Comparison of ENCODE assay signal across 27 cellular contexts in genomic region chr5:59770953-59771352, GRCh38.
DNase-seq lines count a peak whose midpoint lies in the region; ATAC-seq, FAIRE-seq and TF ChIP-seq lines count a peak whose summit lies in the region.
"Had no signal": no experiment of that assay in that cellular context is flagged by ENCODE, and none has a peak within 500 bp of the region (broad histone marks: within the 10 kb centered on the region; RNA-seq: fewer than 3 reads in every experiment).

No MANE protein-coding gene starts in this region.

- H2BK120ac ChIP-seq in mesenchymal stem cell (ENCODE audit: low read depth, low read length) = no peak overlapping the region

- POLR2A ChIA-PET in A549 (lab: Yijun Ruan, JAX) = no interaction called here
- POLR2A ChIA-PET in activated CD8-positive, alpha-beta T cell treated with anti-CD3 and anti-CD28 coated beads, Interleukin-2, amount 10 ng/mL, durations not matched to agents 7 days and 5 days (lab: Charles Lee) = no interaction called here

- H3K14ac ChIP-seq in mesenchymal stem cell (ENCODE audit: low read length in 2 of 2) = no peak overlapping the region

- no peak for TF ChIP-seq EP300 in A549 (IDR thresholded peaks at IDR 0.05)

- no peaks in the 10 kb centered on the region for H3K27me3 ChIP-seq in RWPE2 (ENCODE audit: insufficient read depth, poor library complexity, severe bottlenecking)
- H3K27me3 ChIP-seq in mesenchymal stem cell (ENCODE audit: control insufficient read depth in 1 of 2, insufficient read depth in 1 of 2, low read length in 2 of 2) = peaks cover 0 to 31% of the 10 kb centered on the region in 2 experiments
- peaks cover 0 to 36% of the 10 kb centered on the region in 2 donors for H3K27me3 ChIP-seq in left lung
- H3K27me3 ChIP-seq: BE2C had no signal

- H3K23ac ChIP-seq in mesenchymal stem cell (ENCODE audit: low read length in 2 of 2) = no peak overlapping the region

- no peak for TF ChIP-seq POLR2A in A549 (IDR thresholded peaks at IDR 0.05; ENCODE audit: low read length)

- H3K4me1 Mint-ChIP-seq in activated T-cell treated with anti-CD3 and anti-CD28 coated beads, Interleukin-2, amount 50 U/mL, for 72 hours (ENCODE audit: low read depth) = peaks cover 15% of the 10 kb centered on the region
- peaks cover 16% of the 10 kb centered on the region for H3K4me1 Mint-ChIP-seq in activated T-cell treated with anti-CD3 and anti-CD28 coated beads, Interleukin-2, amount 50 U/mL, for 24 hours (ENCODE audit: low read depth)
- H3K4me1 Mint-ChIP-seq in activated CD8-positive, alpha-beta T cell treated with anti-CD3 and anti-CD28 coated beads, Interleukin-2, amount 10 ng/mL, durations not matched to agents 7 days and 5 days (ENCODE audit: low read depth) = no peaks in the 10 kb centered on the region

- H3K4me1 ChIP-seq in A549 (peaks cover 39% of the 10 kb centered on the region), RWPE2 (ENCODE audit: insufficient read depth, poor library complexity, severe bottlenecking) (peaks cover 50% of the 10 kb centered on the region), mesenchymal stem cell (ENCODE audit: control insufficient read depth, insufficient read depth, low read depth, low read length) (peaks cover 5% of the 10 kb centered on the region), left lung (peaks cover 0 to 12% of the 10 kb centered on the region in 2 donors)
- H3K4me1 ChIP-seq: BE2C had no signal

- H3K4ac ChIP-seq in mesenchymal stem cell (ENCODE audit: low read depth in 1 of 2, low read length in 2 of 2) = no peak overlapping the region

- intact Hi-C loops in left lung (cut with DNase I) = no loop called here

- 97% methylated on average over 4 of the region's 4 CpGs for WGBS in A549 (ENCODE audit: missing lambda C conversion rate)
- 91% methylated on average over 3 of the region's 4 CpGs for WGBS in mesenchymal stem cell

- no peak overlapping the region for H3K9ac ChIP-seq in mesenchymal stem cell (ENCODE audit: low read length)
- H3K9ac ChIP-seq: BLaER1 had no signal

- no peak overlapping the region for H2AFZ ChIP-seq in mesenchymal stem cell (ENCODE audit: low read depth, low read length)

- peaks cover 43% of the 10 kb centered on the region for H3K27me3 Mint-ChIP-seq in activated T-cell treated with anti-CD3 and anti-CD28 coated beads, Interleukin-2, amount 50 U/mL, for 72 hours (ENCODE audit: low read depth)
- peaks cover 47% of the 10 kb centered on the region for H3K27me3 Mint-ChIP-seq in activated T-cell treated with anti-CD3 and anti-CD28 coated beads, Interleukin-2, amount 50 U/mL, for 24 hours
- peaks cover 46% of the 10 kb centered on the region for H3K27me3 Mint-ChIP-seq in activated CD8-positive, alpha-beta T cell treated with anti-CD3 and anti-CD28 coated beads, Interleukin-2, amount 10 ng/mL, durations not matched to agents 7 days and 5 days (ENCODE audit: low read depth)

- peaks cover 5% of the 10 kb centered on the region for H3K79me1 ChIP-seq in mesenchymal stem cell (replicated peaks; ENCODE audit: low read length, poor library complexity, severe bottlenecking)

- no peak overlapping the region for H4K8ac ChIP-seq in mesenchymal stem cell (ENCODE audit: low read length)

- no peak overlapping the region for H2BK15ac ChIP-seq in mesenchymal stem cell (ENCODE audit: low read depth, poor library complexity, severe bottlenecking)

- no peak for TF ChIP-seq CTCF in A549 (IDR thresholded peaks at IDR 0.05)
- no peak for TF ChIP-seq CTCF in RWPE2 (IDR thresholded peaks at IDR 0.05; ENCODE audit: poor library complexity, severe bottlenecking)
- TF ChIP-seq CTCF in left lung (IDR thresholded peaks at IDR 0.05) = no peak

- no peak overlapping the region for H3K4me3 Mint-ChIP-seq in activated T-cell treated with anti-CD3 and anti-CD28 coated beads, Interleukin-2, amount 50 U/mL, for 72 hours
- H3K4me3 Mint-ChIP-seq in activated T-cell treated with anti-CD3 and anti-CD28 coated beads, Interleukin-2, amount 50 U/mL, for 24 hours = no peak overlapping the region
- no peak overlapping the region for H3K4me3 Mint-ChIP-seq in activated CD8-positive, alpha-beta T cell treated with anti-CD3 and anti-CD28 coated beads, Interleukin-2, amount 10 ng/mL, durations not matched to agents 7 days and 5 days
- H3K4me3 Mint-ChIP-seq: CD4-positive, alpha-beta memory T cell; CD4-positive, CD25-positive, alpha-beta regulatory T cell; CD8-positive, alpha-beta memory T cell had no signal

- H3K27ac ChIP-seq in A549 = peak overlapping the region; percentile 11 to 44; a peak in 3 of 6 replicates
- H3K27ac ChIP-seq in RWPE2 (ENCODE audit: poor library complexity, severe bottlenecking) = peak overlapping the region; percentile 94
- no peak overlapping the region for H3K27ac ChIP-seq in mesenchymal stem cell (ENCODE audit: low read length, poor library complexity, severe bottlenecking)
- H3K27ac ChIP-seq in left lung = no peak overlapping the region
- H3K27ac ChIP-seq: 22Rv1, BLaER1 had no signal

- no peak overlapping the region for H4K91ac ChIP-seq in mesenchymal stem cell (ENCODE audit: low read length)

- no peaks in the 10 kb centered on the region for H3K36me3 ChIP-seq in RWPE2 (ENCODE audit: low read depth)
- H3K36me3 ChIP-seq in mesenchymal stem cell (ENCODE audit: control insufficient read depth in 1 of 2, insufficient read depth in 2 of 2, low read depth in 1 of 2, low read length in 2 of 2) = no peaks in the 10 kb centered on the region
- H3K36me3 ChIP-seq in left lung = no peaks in the 10 kb centered on the region
- H3K36me3 ChIP-seq: BE2C, BLaER1 had no signal

- H3K18ac ChIP-seq in mesenchymal stem cell (ENCODE audit: low read depth in 1 of 2, low read length in 2 of 2) = no peak overlapping the region

- H3K9me3 ChIP-seq in A549 (no peaks in the 10 kb centered on the region), RWPE2 (ENCODE audit: severe bottlenecking) (no peaks in the 10 kb centered on the region), mesenchymal stem cell (ENCODE audit: control insufficient read depth, low read length) (no peaks in the 10 kb centered on the region), left lung (no peaks in the 10 kb centered on the region)
- H3K9me3 ChIP-seq: BE2C, BLaER1 had no signal

- no peak for FAIRE-seq in A549 (lab: Jason Lieb, UNC)
- FAIRE-seq: GM12878, GM12892, GM18507 had no signal

- H3K4me2 ChIP-seq in A549 = no peak overlapping the region
- H3K4me2 ChIP-seq in mesenchymal stem cell (ENCODE audit: low read length, poor library complexity, severe bottlenecking) = no peak overlapping the region
- H3K4me2 ChIP-seq: BLaER1 had no signal

- no peak for TF ChIP-seq RAD21 in A549 (conservative IDR thresholded peaks at IDR 0.05 in 1 of 2, IDR thresholded peaks at IDR 0.05 in 1 of 2)

- H3K36me3 Mint-ChIP-seq in activated T-cell treated with anti-CD3 and anti-CD28 coated beads, Interleukin-2, amount 50 U/mL, for 72 hours (ENCODE audit: insufficient read depth in 2 of 2) = no peaks in the 10 kb centered on the region
- H3K36me3 Mint-ChIP-seq in activated T-cell treated with anti-CD3 and anti-CD28 coated beads, Interleukin-2, amount 50 U/mL, for 24 hours (ENCODE audit: low read depth) = no peaks in the 10 kb centered on the region
- no peaks in the 10 kb centered on the region for H3K36me3 Mint-ChIP-seq in activated CD8-positive, alpha-beta T cell treated with anti-CD3 and anti-CD28 coated beads, Interleukin-2, amount 10 ng/mL, durations not matched to agents 7 days and 5 days (ENCODE audit: low read depth)
- H3K36me3 Mint-ChIP-seq: CD4-positive, alpha-beta memory T cell; CD4-positive, CD25-positive, alpha-beta regulatory T cell; CD8-positive, alpha-beta memory T cell had no signal

- no peak overlapping the region for H2BK12ac ChIP-seq in mesenchymal stem cell (ENCODE audit: low read length in 2 of 2)

- CTCF ChIA-PET in A549 (lab: Yijun Ruan, JAX) = interaction anchor here (0.6 to 1.0 kb wide), 2 partner anchors 28 to 97 kb away, joined by 3 read pairs; no protein-coding TSS in a partner anchor
- CTCF ChIA-PET in activated CD8-positive, alpha-beta T cell treated with anti-CD3 and anti-CD28 coated beads, Interleukin-2, amount 10 ng/mL, durations not matched to agents 7 days and 5 days (lab: Charles Lee) = no interaction called here

- no peak for ATAC-seq in activated T-cell treated with anti-CD3 and anti-CD28 coated beads, Interleukin-2, amount 50 U/mL, for 72 hours (replicated peaks in 1 of 2)
- ATAC-seq in A549 (no peak), RWPE2 (ENCODE audit: low read depth) (no peak), left lung (no peak)
- no peak for ATAC-seq in activated CD8-positive, alpha-beta T cell treated with anti-CD3 and anti-CD28 coated beads, Interleukin-2, amount 10 ng/mL, durations not matched to agents 7 days and 5 days
- ATAC-seq: GM12878 had no signal

- H3K27ac Mint-ChIP-seq in activated T-cell treated with anti-CD3 and anti-CD28 coated beads, Interleukin-2, amount 50 U/mL, for 72 hours = peak overlapping the region; percentile 48
- no peak overlapping the region for H3K27ac Mint-ChIP-seq in activated T-cell treated with anti-CD3 and anti-CD28 coated beads, Interleukin-2, amount 50 U/mL, for 24 hours
- H3K27ac Mint-ChIP-seq in activated CD8-positive, alpha-beta T cell treated with anti-CD3 and anti-CD28 coated beads, Interleukin-2, amount 10 ng/mL, durations not matched to agents 7 days and 5 days = no peak overlapping the region
- H3K27ac Mint-ChIP-seq: CD14-positive monocyte; CD4-positive, CD25-positive, alpha-beta regulatory T cell; CD8-positive, alpha-beta memory T cell had no signal

- H2AK5ac ChIP-seq in mesenchymal stem cell (ENCODE audit: low read length, severe bottlenecking) = peak overlapping the region; percentile 42

- DNase-seq in activated T-cell treated with anti-CD3 and anti-CD28 coated beads, Interleukin-2, amount 50 U/mL, for 72 hours = no peak
- DNase-seq in activated T-cell treated with anti-CD3 and anti-CD28 coated beads, Interleukin-2, amount 50 U/mL, for 24 hours = no peak
- DNase-seq in A549 (ENCODE audit: low read depth in 1 of 2, low spot score in 1 of 2) = no peak
- DNase-seq in RWPE2 (ENCODE audit: low spot score) = no peak
- no peak for DNase-seq in mesenchymal stem cell
- DNase-seq in left lung = no peak
- DNase-seq in activated CD8-positive, alpha-beta T cell treated with anti-CD3 and anti-CD28 coated beads, Interleukin-2, amount 10 ng/mL, durations not matched to agents 7 days and 5 days = no peak
- DNase-seq: ACHN; BE2C; C1 segment of cervical spinal cord; CD4-positive, alpha-beta memory T cell; CD4-positive, CD25-positive, alpha-beta regulatory T cell; CD8-positive, alpha-beta memory T cell; COR-L47; DMS 273 treated with DMSO at 0.1 percent for 48 hours; DMS153; DMS53; DMS79; DND-41; EL; GDM1 had no signal

- no peaks in the 10 kb centered on the region for H3K9me3 Mint-ChIP-seq in activated T-cell treated with anti-CD3 and anti-CD28 coated beads, Interleukin-2, amount 50 U/mL, for 72 hours
- no peaks in the 10 kb centered on the region for H3K9me3 Mint-ChIP-seq in activated T-cell treated with anti-CD3 and anti-CD28 coated beads, Interleukin-2, amount 50 U/mL, for 24 hours
- no peaks in the 10 kb centered on the region for H3K9me3 Mint-ChIP-seq in activated CD8-positive, alpha-beta T cell treated with anti-CD3 and anti-CD28 coated beads, Interleukin-2, amount 10 ng/mL, durations not matched to agents 7 days and 5 days (ENCODE audit: insufficient read depth)
- H3K9me3 Mint-ChIP-seq: CD14-positive monocyte; CD8-positive, alpha-beta memory T cell had no signal

- H2BK5ac ChIP-seq in mesenchymal stem cell (ENCODE audit: low read depth, low read length, poor library complexity, severe bottlenecking) = no peak overlapping the region

- H3K4me3 ChIP-seq in A549 (no peak overlapping the region), RWPE2 (ENCODE audit: severe bottlenecking) (no peak overlapping the region), mesenchymal stem cell (ENCODE audit: insufficient read depth in 1 of 2, low read depth in 1 of 2, low read length in 2 of 2) (no peak overlapping the region), left lung (no peak overlapping the region)
- H3K4me3 ChIP-seq: BLaER1, GM12878 had no signal

Comparison
In these comparisons a context has a peak if more than half of its experiments do, and no peak if none do; other contexts are left out.
1. H3K27ac ChIP-seq: peak in A549 (2 of 2) and RWPE2 (single experiment); none in mesenchymal stem cell (single experiment) and left lung (0 of 2).